13 cellular contexts compared by ENCODE assay signal in genomic region chr11:130478881-130479280, GRCh38. TPM values are rescaled to one million over a fixed set of nuclear protein-coding genes. Genes with fewer than 3 reads are reported as not detected.
DNase-seq lines count a peak whose midpoint lies in the region; ATAC-seq and TF ChIP-seq lines count a peak whose summit lies in the region.
"Had no signal": no experiment of that assay in that cellular context is flagged by ENCODE, and none has a peak within 500 bp of the region (broad histone marks: within the 10 kb centered on the region; RNA-seq: fewer than 3 reads in every experiment).

No MANE protein-coding gene starts in this region.

- no peak for TF ChIP-seq EP300 in SK-N-SH (IDR thresholded peaks at IDR 0.05; ENCODE audit: borderline replicate concordance in 1 of 2, low read depth in 1 of 2, low read length in 1 of 2)

- peak; percentile 42 for DNase-seq in ELF-1 (ENCODE audit: low read depth, low spot score)
- DNase-seq in SK-N-SH: peak; percentile 9
- peak; percentile 62 for DNase-seq in glomerular visceral epithelial cell (ENCODE audit: extremely low spot score)
- DNase-seq in gastrocnemius medialis: no peak
- DNase-seq: activated naive CD8-positive, alpha-beta T cell treated with anti-CD3 and anti-CD28 coated beads, Interleukin-2, amount 50 U/mL, for 24 hours; NCI-H1436; occipital lobe; stimulated activated CD4-positive, alpha-beta T cell treated with anti-CD3 and anti-CD28 coated beads, Interleukin-4, amount 100 ng/mL, for 1 hour; T-helper 9 cell had no signal

- H3K36me3 ChIP-seq in SK-N-SH (replicated peaks in 1 of 2; ENCODE audit: control insufficient read depth in 1 of 2, insufficient read depth in 2 of 2, low read length in 1 of 2): no peaks in the 10 kb centered on the region
- H3K36me3 ChIP-seq in gastrocnemius medialis: no peaks in the 10 kb centered on the region

- H3F3A ChIP-seq in SK-N-SH (replicated peaks; ENCODE audit: insufficient read depth): peaks cover 23% of the 10 kb centered on the region

- intact Hi-C loops in gastrocnemius medialis (cut with DNase I; ENCODE audit: low total_unique reads): no loop called here

- no peaks in the 10 kb centered on the region for H3K9me2 ChIP-seq in SK-N-SH

- no peak overlapping the region for H3K4me3 ChIP-seq in SK-N-SH (ENCODE audit: low read depth in 2 of 2, low read length in 1 of 2)
- no peak overlapping the region for H3K4me3 ChIP-seq in gastrocnemius medialis

- WGBS in SK-N-SH (ENCODE audit: low lambda C conversion rate): 80% methylated on average over 3 of the region's 4 CpGs

- H3K27ac ChIP-seq in SK-N-SH (ENCODE audit: low read depth in 2 of 2, low read length in 1 of 2) (peak overlapping the region; percentile 58 to 76), gastrocnemius medialis (peak overlapping the region; percentile 51 to 76 (median 69))

- TF ChIP-seq CTCF in SK-N-SH (IDR thresholded peaks at IDR 0.05) (no peak), gastrocnemius medialis (IDR thresholded peaks at IDR 0.05 in 4 of 5, conservative IDR thresholded peaks at IDR 0.05 in 1 of 5) (no peak)

- H3K4me1 ChIP-seq in SK-N-SH (ENCODE audit: control insufficient read depth in 1 of 2, insufficient read depth in 2 of 2, low read depth in 1 of 2, low read length in 1 of 2): peaks cover 8 to 37% of the 10 kb centered on the region in 2 experiments; a peak in 3 of 4 replicates
- H3K4me1 ChIP-seq in gastrocnemius medialis: peaks cover 8 to 16% of the 10 kb centered on the region in 2 donors

- peak overlapping the region; percentile 59 for H3K9ac ChIP-seq in SK-N-SH

- TF ChIP-seq RAD21 in SK-N-SH (IDR thresholded peaks at IDR 0.05; ENCODE audit: low read length): no peak

- no peaks in the 10 kb centered on the region for H4K20me1 ChIP-seq in SK-N-SH (ENCODE audit: insufficient read depth)

- CTCF ChIA-PET in SK-N-SH (lab: Yijun Ruan, JAX): no interaction called here

- no peaks in the 10 kb centered on the region for H3K27me3 ChIP-seq in SK-N-SH (ENCODE audit: insufficient read depth)
- H3K27me3 ChIP-seq in gastrocnemius medialis: no peaks in the 10 kb centered on the region

- ATAC-seq in gastrocnemius medialis (peak in 1 of 2 donors; percentile 16), HG02870 (IDR thresholded peaks at IDR 0.05; ENCODE audit: unreplicated experiment) (no peak), HG03571 (IDR thresholded peaks at IDR 0.05; ENCODE audit: unreplicated experiment) (no peak), GM19397 (IDR thresholded peaks at IDR 0.05; ENCODE audit: unreplicated experiment) (no peak), GM19455 (IDR thresholded peaks at IDR 0.05; ENCODE audit: unreplicated experiment) (no peak)
- ATAC-seq: activated naive CD8-positive, alpha-beta T cell treated with anti-CD3 and anti-CD28 coated beads, Interleukin-2, amount 50 U/mL, for 24 hours had no signal

- no peaks in the 10 kb centered on the region for H3K79me2 ChIP-seq in SK-N-SH (ENCODE audit: insufficient read depth)

- in situ Hi-C loops in gastrocnemius medialis (cut with MboI; ENCODE audit: low sequenced_read_pairs in 4 of 4): no loop called here

- H3K4me2 ChIP-seq in SK-N-SH: peak overlapping the region; percentile 72

- no peak for TF ChIP-seq POLR2A in gastrocnemius medialis (IDR thresholded peaks at IDR 0.05)

- POLR2A ChIA-PET in SK-N-SH (lab: Yijun Ruan, JAX): no interaction called here

- no peak overlapping the region; the same call in 1 of the 2 replicates for H2AFZ ChIP-seq in SK-N-SH (ENCODE audit: low read depth)

- no peaks in the 10 kb centered on the region for H3K9me3 ChIP-seq in SK-N-SH
- H3K9me3 ChIP-seq in gastrocnemius medialis: no peaks in the 10 kb centered on the region

TF ChIP-seq in SK-N-SH, 30 proteins besides CTCF, POLR2A, EP300 and RAD21:
- no peak for TF ChIP-seq RCOR1 (IDR thresholded peaks at IDR 0.05; ENCODE audit: low read length)
- TF ChIP-seq GABPA (IDR thresholded peaks at IDR 0.05; ENCODE audit: low read depth): no peak
- no peak for TF ChIP-seq GATA2 (CRISPR knock-in tag; IDR thresholded peaks at IDR 0.05)
- no peak for TF ChIP-seq USF2 (IDR thresholded peaks at IDR 0.05; ENCODE audit: borderline replicate concordance, low read depth, low read length)
- no peak for TF ChIP-seq NFIC (IDR thresholded peaks at IDR 0.05; ENCODE audit: borderline replicate concordance)
- no peak for TF ChIP-seq MAX (IDR thresholded peaks at IDR 0.05; ENCODE audit: low read depth)
- TF ChIP-seq FOXJ3 (CRISPR knock-in tag; IDR thresholded peaks at IDR 0.05): no peak
- TF ChIP-seq FOSL2 (IDR thresholded peaks at IDR 0.05; ENCODE audit: borderline replicate concordance, low read depth): no peak
- no peak for TF ChIP-seq USF1 (IDR thresholded peaks at IDR 0.05; ENCODE audit: borderline replicate concordance, low read depth)
- TF ChIP-seq ELF1 (IDR thresholded peaks at IDR 0.05): no peak
- TF ChIP-seq ZBTB33 (IDR thresholded peaks at IDR 0.05; ENCODE audit: borderline replicate concordance, low read depth): no peak
- TF ChIP-seq EZH2phosphoT487 (IDR thresholded peaks at IDR 0.05; ENCODE audit: borderline replicate concordance, low read depth): no peak
- no peak for TF ChIP-seq MEF2A (IDR thresholded peaks at IDR 0.05; ENCODE audit: borderline replicate concordance, low read depth)
- TF ChIP-seq FOXM1 (IDR thresholded peaks at IDR 0.05; ENCODE audit: low read depth): no peak
- TF ChIP-seq JUND (IDR thresholded peaks at IDR 0.05): no peak
- TF ChIP-seq PBX3 (IDR thresholded peaks at IDR 0.05): no peak
- no peak for TF ChIP-seq TCF12 (IDR thresholded peaks at IDR 0.05)
- no peak for TF ChIP-seq NRF1 (IDR thresholded peaks at IDR 0.05; ENCODE audit: low read depth, low read length)

RNA-seq across cellular contexts. Expression of gene ADAMTS15, which starts 30.4 kb away (rescaled TPM):
- polyA plus RNA-seq in SK-N-SH (2012; rRNA removed): 0.96 and 1.1 TPM in 2 replicates
- polyA plus RNA-seq in SK-N-SH (2012; cell fraction: cytosol; rRNA removed): 0.44 and 0.69 TPM in 2 replicates
- polyA plus RNA-seq in SK-N-SH (2012; cell fraction: nucleus; rRNA removed): 1.8 and 1.9 TPM in 2 replicates
- total RNA-seq in gastrocnemius medialis: 1 to 10 TPM; 1.2 to 3.4 (median 1.9) TPM

RNA-seq across cellular contexts. Expression of gene ADAMTS8, which starts 50.5 kb away (rescaled TPM):
- polyA plus RNA-seq in SK-N-SH (2012; rRNA removed): not detected in 2 replicates
- polyA plus RNA-seq in SK-N-SH (2012; cell fraction: cytosol; rRNA removed): 0.01 and 0.03 TPM in 2 replicates
- not detected in 2 replicates for polyA plus RNA-seq in SK-N-SH (2012; cell fraction: nucleus; rRNA removed)
- under 1 TPM in 3 of 4 donors, not detected in 1; 0.26 to 0.46 (median 0.29) TPM for total RNA-seq in gastrocnemius medialis

Comparison
In these comparisons a context has a peak if more than half of its experiments do, and no peak if none do; other contexts are left out.
1. DNase-seq: peak in ELF-1 (single experiment), SK-N-SH (single experiment) and glomerular visceral epithelial cell (single experiment); none in gastrocnemius medialis (0 of 2).